10 cellular contexts compared by ENCODE assay signal in the genomic region with DNA sequence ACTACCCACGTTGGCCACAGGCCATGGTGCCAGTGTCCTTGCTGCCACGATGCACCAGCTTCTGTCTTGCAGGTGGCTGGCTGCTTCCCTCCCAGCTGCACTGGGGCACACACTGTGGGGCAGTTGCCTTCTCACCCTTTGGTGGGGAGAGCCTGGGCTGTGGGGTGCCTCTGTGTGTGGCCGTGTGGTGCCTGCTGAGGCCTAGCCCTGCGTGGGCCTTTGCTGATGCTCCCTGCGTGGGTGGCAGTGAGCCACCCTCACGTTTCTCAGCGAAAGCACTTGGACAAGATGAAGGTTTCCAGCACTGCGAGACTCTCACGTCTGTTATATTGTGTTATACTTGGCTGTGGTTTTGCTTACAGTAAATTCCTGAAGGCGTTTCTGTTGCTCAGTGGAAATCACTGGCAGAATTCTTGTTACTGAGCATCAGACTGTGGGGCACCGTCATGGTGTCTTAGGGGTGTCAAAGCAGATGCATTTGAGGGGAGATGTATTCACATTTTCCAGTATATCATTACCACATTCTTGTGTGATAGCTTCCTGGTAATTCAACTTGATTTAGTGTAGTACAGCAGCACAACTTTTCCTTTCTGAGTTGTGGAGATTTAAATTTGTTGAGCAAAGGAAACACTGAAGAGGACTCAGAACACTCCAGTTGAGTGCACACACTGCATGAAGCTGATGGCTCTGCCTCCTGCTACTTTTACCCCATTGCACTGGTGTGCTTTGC.
DNase-seq lines count a peak whose midpoint lies in the region; ATAC-seq lines count a peak whose summit lies in the region.
"Had no signal": no experiment of that assay in that cellular context is flagged by ENCODE, and none has a peak within 500 bp of the region (broad histone marks: within the 10 kb centered on the region; RNA-seq: fewer than 3 reads in every experiment).

No MANE protein-coding gene starts in this region.

- no peak for DNase-seq in T-helper 17 cell
- DNase-seq in activated naive CD4-positive, alpha-beta T cell treated with anti-CD3 and anti-CD28 coated beads for 36 hours: peak; percentile 72
- DNase-seq in naive thymus-derived CD8-positive, alpha-beta T cell: peak in 1 of 10 donors; percentile 14
- DNase-seq in stimulated activated effector memory CD8-positive, alpha-beta T cell treated with anti-CD3 and anti-CD28 coated beads, Interleukin-12 subunit alpha, Interleukin-12 subunit beta, amount 100 ng/mL, for 72 hours (ENCODE audit: low spot score in 2 of 2): peak in 1 of 2 donors; percentile 49
- no peak for DNase-seq in NCI-H226
- DNase-seq in ecto neural progenitor cell (ENCODE audit: low spot score): no peak
- DNase-seq in medulla oblongata (ENCODE audit: extremely low spot score): no peak
- no peak for DNase-seq in superior temporal gyrus (ENCODE audit: extremely low spot score)
- DNase-seq: DMS79 treated with DMSO at 0.1 percent for 48 hours; effector memory CD4-positive, alpha-beta T cell had no signal

- H3K9me3 Mint-ChIP-seq in activated naive CD4-positive, alpha-beta T cell treated with anti-CD3 and anti-CD28 coated beads for 36 hours: peaks cover 4% of the 10 kb centered on the region
- peaks cover 0 to 3% (median 0%) of the 10 kb centered on the region in 9 donors for H3K9me3 Mint-ChIP-seq in naive thymus-derived CD8-positive, alpha-beta T cell
- H3K9me3 Mint-ChIP-seq in stimulated activated effector memory CD8-positive, alpha-beta T cell treated with anti-CD3 and anti-CD28 coated beads, Interleukin-12 subunit alpha, Interleukin-12 subunit beta, amount 100 ng/mL, for 72 hours: no peaks in the 10 kb centered on the region

- H3K4me3 Mint-ChIP-seq in T-helper 17 cell: no peak overlapping the region
- peak overlapping the region; percentile 6 for H3K4me3 Mint-ChIP-seq in activated naive CD4-positive, alpha-beta T cell treated with anti-CD3 and anti-CD28 coated beads for 36 hours
- H3K4me3 Mint-ChIP-seq in naive thymus-derived CD8-positive, alpha-beta T cell: peak overlapping the region in 5 of 10 donors; percentile 19 to 73 (median 59)
- peak overlapping the region; percentile 41 for H3K4me3 Mint-ChIP-seq in stimulated activated effector memory CD8-positive, alpha-beta T cell treated with anti-CD3 and anti-CD28 coated beads, Interleukin-12 subunit alpha, Interleukin-12 subunit beta, amount 100 ng/mL, for 72 hours

- no peaks in the 10 kb centered on the region for H3K36me3 Mint-ChIP-seq in T-helper 17 cell (ENCODE audit: low read depth)
- no peaks in the 10 kb centered on the region for H3K36me3 Mint-ChIP-seq in activated naive CD4-positive, alpha-beta T cell treated with anti-CD3 and anti-CD28 coated beads for 36 hours (ENCODE audit: low read depth)
- no peaks in the 10 kb centered on the region for H3K36me3 Mint-ChIP-seq in naive thymus-derived CD8-positive, alpha-beta T cell
- H3K36me3 Mint-ChIP-seq in stimulated activated effector memory CD8-positive, alpha-beta T cell treated with anti-CD3 and anti-CD28 coated beads, Interleukin-12 subunit alpha, Interleukin-12 subunit beta, amount 100 ng/mL, for 72 hours: no peaks in the 10 kb centered on the region

- intact Hi-C loops in activated naive CD4-positive, alpha-beta T cell treated with anti-CD3 and anti-CD28 coated beads for 36 hours (cut with micrococcal nuclease): loop anchor here (1.0 to 2.0 kb wide), 5 partner anchors 50 to 175 kb away; a partner anchor contains a TSS

- CTCF ChIA-PET in activated naive CD4-positive, alpha-beta T cell treated with anti-CD3 and anti-CD28 coated beads for 36 hours (lab: Charles Lee): interaction anchor here (1.2 kb wide), 1 partner anchor 10 kb away, joined by 6 read pairs; no protein-coding TSS in a partner anchor

- peak overlapping the region; percentile 83 for H3K27ac Mint-ChIP-seq in T-helper 17 cell
- peak overlapping the region; percentile 95 for H3K27ac Mint-ChIP-seq in activated naive CD4-positive, alpha-beta T cell treated with anti-CD3 and anti-CD28 coated beads for 36 hours
- peak overlapping the region; percentile 65 to 99 (median 92) for H3K27ac Mint-ChIP-seq in naive thymus-derived CD8-positive, alpha-beta T cell
- peak overlapping the region; percentile 90 for H3K27ac Mint-ChIP-seq in stimulated activated effector memory CD8-positive, alpha-beta T cell treated with anti-CD3 and anti-CD28 coated beads, Interleukin-12 subunit alpha, Interleukin-12 subunit beta, amount 100 ng/mL, for 72 hours

- POLR2A ChIA-PET in naive thymus-derived CD8-positive, alpha-beta T cell (lab: Charles Lee): no interaction called here

- ATAC-seq in T-helper 17 cell: no peak
- peak in 1 of 2 donors; percentile 15 for ATAC-seq in naive thymus-derived CD8-positive, alpha-beta T cell
- ATAC-seq in stimulated activated effector memory CD8-positive, alpha-beta T cell treated with anti-CD3 and anti-CD28 coated beads, Interleukin-12 subunit alpha, Interleukin-12 subunit beta, amount 100 ng/mL, for 72 hours: peak; percentile 71

- H3K9me3 ChIP-seq in T-helper 17 cell (ENCODE audit: control insufficient read depth, low read length, poor library complexity, severe bottlenecking): no peaks in the 10 kb centered on the region

- H3K4me1 Mint-ChIP-seq in T-helper 17 cell: peaks cover 12% of the 10 kb centered on the region
- H3K4me1 Mint-ChIP-seq in activated naive CD4-positive, alpha-beta T cell treated with anti-CD3 and anti-CD28 coated beads for 36 hours (ENCODE audit: low read depth): peaks cover 46% of the 10 kb centered on the region
- peaks cover 17 to 35% (median 33%) of the 10 kb centered on the region in 4 donors for H3K4me1 Mint-ChIP-seq in naive thymus-derived CD8-positive, alpha-beta T cell
- peaks cover 21% of the 10 kb centered on the region for H3K4me1 Mint-ChIP-seq in stimulated activated effector memory CD8-positive, alpha-beta T cell treated with anti-CD3 and anti-CD28 coated beads, Interleukin-12 subunit alpha, Interleukin-12 subunit beta, amount 100 ng/mL, for 72 hours

- peaks cover 6% of the 10 kb centered on the region for H3K27me3 Mint-ChIP-seq in T-helper 17 cell
- H3K27me3 Mint-ChIP-seq in activated naive CD4-positive, alpha-beta T cell treated with anti-CD3 and anti-CD28 coated beads for 36 hours (ENCODE audit: low read depth): no peaks in the 10 kb centered on the region
- no peaks in the 10 kb centered on the region for H3K27me3 Mint-ChIP-seq in naive thymus-derived CD8-positive, alpha-beta T cell
